ENCODE assay signal across 14 cellular contexts in the genomic region with DNA sequence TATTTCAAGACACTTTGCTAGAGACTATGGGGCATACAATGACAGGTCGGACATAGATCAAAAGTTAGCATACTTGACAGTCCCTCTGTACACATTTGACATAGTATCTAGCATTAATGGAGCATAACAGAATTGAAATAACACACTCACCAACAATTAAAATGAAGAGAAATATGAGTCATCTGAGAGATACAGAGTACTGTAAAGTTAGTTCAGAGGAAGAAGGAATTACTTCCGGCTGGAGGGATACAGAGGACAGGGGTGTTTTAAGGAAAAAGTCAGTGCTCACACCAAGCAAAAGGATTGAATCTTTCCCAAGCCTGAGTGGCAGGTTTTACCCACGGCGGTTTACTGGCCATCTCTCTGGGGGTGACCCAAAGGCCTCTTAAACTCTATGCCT. TPM values are rescaled to one million over a fixed set of nuclear protein-coding genes. Genes with fewer than 3 reads are reported as not detected.
"Had no signal": no experiment of that assay in that cellular context is flagged by ENCODE, and none has a peak within 500 bp of the region (broad histone marks: within the 10 kb centered on the region; RNA-seq: fewer than 3 reads in every experiment).

No MANE protein-coding gene starts in this region.

- DNase-seq: activated CD4-positive, CD25-positive, alpha-beta regulatory T cell treated with anti-CD3 and anti-CD28 coated beads, Interleukin-2, amount 50 U/mL, for 72 hours; activated naive CD8-positive, alpha-beta T cell treated with anti-CD3 and anti-CD28 coated beads, Interleukin-2, amount 10 ng/mL, durations not matched to agents 7 days and 5 days; aorta; kidney; mesendoderm; retina; stimulated activated CD4-positive, alpha-beta T cell treated with anti-CD3 and anti-CD28 coated beads, Interleukin-12 subunit alpha, Interleukin-12 subunit beta, amount 100 ng/mL, for 4 hours; stimulated activated CD4-positive, alpha-beta T cell treated with anti-CD3 and anti-CD28 coated beads, Interleukin-2, amount 100 ng/mL, for 24 hours; T-helper 1 cell had no signal

- H3K27me3 ChIP-seq: hepatocyte had no signal

- H2AFZ ChIP-seq: hepatocyte, parathyroid adenoma had no signal

- H3K4me2 ChIP-seq: hepatocyte had no signal

- H3K27ac ChIP-seq: parathyroid adenoma, thoracic aorta had no signal

- H3K9ac ChIP-seq: parathyroid adenoma had no signal

- H3K4me3 Mint-ChIP-seq: activated naive CD8-positive, alpha-beta T cell treated with anti-CD3 and anti-CD28 coated beads, Interleukin-2, amount 10 ng/mL, durations not matched to agents 7 days and 5 days had no signal

- H3K9me3 ChIP-seq: thoracic aorta had no signal

- FAIRE-seq: colon, kidney had no signal

- H3K9me3 Mint-ChIP-seq: activated naive CD8-positive, alpha-beta T cell treated with anti-CD3 and anti-CD28 coated beads, Interleukin-2, amount 10 ng/mL, durations not matched to agents 7 days and 5 days; activated T-helper 1 cell treated with anti-CD3 and anti-CD28 coated beads, Interleukin-12 subunit alpha, Interleukin-12 subunit beta, Interleukin-2, Interleukin-4 antibody, amounts not matched to agents 30 ng/mL and 10 ng/mL and 1 ng/mL, durations not matched to agents 14 hours and 24 hours and 36 hours had no signal

- H3K4me3 ChIP-seq: hepatocyte, thoracic aorta had no signal

RNA-seq across cellular contexts. Expression of gene ZMYND12, which starts 2.4 kb away (rescaled TPM):
- total RNA-seq: activated T-helper 1 cell treated with anti-CD3 and anti-CD28 coated beads, Interleukin-12 subunit alpha, Interleukin-12 subunit beta, Interleukin-2, Interleukin-4 antibody, amounts not matched to agents 30 ng/mL and 10 ng/mL and 1 ng/mL, durations not matched to agents 14 hours and 24 hours and 36 hours had no signal
